Comparison of ENCODE assay signal across 10 cellular contexts in genomic region chr10:71260622-71261325, GRCh38. TPM values are rescaled to one million over a fixed set of nuclear protein-coding genes. Genes with fewer than 3 reads are reported as not detected.
DNase-seq lines count a peak whose midpoint lies in the region; ATAC-seq, FAIRE-seq and TF ChIP-seq lines count a peak whose summit lies in the region.
"Had no signal": no experiment of that assay in that cellular context is flagged by ENCODE, and none has a peak within 500 bp of the region (broad histone marks: within the 10 kb centered on the region; RNA-seq: fewer than 3 reads in every experiment).

No MANE protein-coding gene starts in this region.

- H2BK15ac ChIP-seq in mesenchymal stem cell (ENCODE audit: low read depth, poor library complexity, severe bottlenecking), result no peak overlapping the region

- no peaks in the 10 kb centered on the region for H3K9me3 ChIP-seq in mesenchymal stem cell (ENCODE audit: control insufficient read depth, low read length)

- H3K4ac ChIP-seq in mesenchymal stem cell (ENCODE audit: low read depth in 1 of 2, low read length in 2 of 2), result peak overlapping the region; percentile 8 to 83

- peaks cover 11% of the 10 kb centered on the region for H3K4me1 ChIP-seq in mesenchymal stem cell (ENCODE audit: control insufficient read depth, insufficient read depth, low read depth, low read length)

- peak overlapping the region; percentile 17 to 81 for H3K18ac ChIP-seq in mesenchymal stem cell (ENCODE audit: low read depth in 1 of 2, low read length in 2 of 2)

- H2BK120ac ChIP-seq in mesenchymal stem cell (ENCODE audit: low read depth, low read length), result peak overlapping the region; percentile 71

- no peak for FAIRE-seq in GM12892 (lab: Jason Lieb, UNC)
- FAIRE-seq: A204.1 had no signal

- H2BK12ac ChIP-seq in mesenchymal stem cell (ENCODE audit: low read length in 2 of 2), result peak overlapping the region; percentile 27 to 63

- H4K91ac ChIP-seq in mesenchymal stem cell (ENCODE audit: low read length), result peak overlapping the region; percentile 52

- H3K79me1 ChIP-seq in mesenchymal stem cell (replicated peaks; ENCODE audit: low read length, poor library complexity, severe bottlenecking), result no peaks in the 10 kb centered on the region

- peak overlapping the region in 1 of 2 experiments; percentile 35 for H3K14ac ChIP-seq in mesenchymal stem cell (ENCODE audit: low read length in 2 of 2)

- WGBS in mesenchymal stem cell, result 22% methylated on average over 13 of the region's 13 CpGs

- peak overlapping the region; percentile 13 for H3K4me2 ChIP-seq in mesenchymal stem cell (ENCODE audit: low read length, poor library complexity, severe bottlenecking)

- no peak overlapping the region for H3K23ac ChIP-seq in mesenchymal stem cell (ENCODE audit: low read length in 2 of 2)

- H4K8ac ChIP-seq in mesenchymal stem cell (ENCODE audit: low read length), result peak overlapping the region; percentile 73

- DNase-seq in NCI-H1092 treated with DMSO at 0.1 percent for 48 hours (lab: John Stamatoyannopoulos, UW) (peak; percentile 11), NCI-H1092 (lab: John Stamatoyannopoulos, UW) (no peak), ecto neural progenitor cell (ENCODE audit: low spot score) (peak; percentile 62), mesenchymal stem cell (peak; percentile 92), cerebellum (ENCODE audit: low spot score) (no peak), GM12892 (ENCODE audit: insufficient read length) (no peak), activated gamma-delta T cell (lab: John Stamatoyannopoulos, UW) (no peak)
- DNase-seq: activated naive CD8-positive, alpha-beta T cell treated with anti-CD3 and anti-CD28 coated beads, Interleukin-2, amount 10 ng/mL, durations not matched to agents 7 days and 5 days had no signal

- H3K9ac ChIP-seq in mesenchymal stem cell (ENCODE audit: low read length), result peak overlapping the region; percentile 67

- ATAC-seq in GM21825 (IDR thresholded peaks at IDR 0.05; ENCODE audit: unreplicated experiment), result no peak

- no peak for TF ChIP-seq POLR2A in GM12892 (IDR thresholded peaks at IDR 0.05; ENCODE audit: low read depth, low read length)

- peak overlapping the region in 1 of 2 experiments; percentile 2 for H3K4me3 ChIP-seq in mesenchymal stem cell (ENCODE audit: insufficient read depth in 1 of 2, low read depth in 1 of 2, low read length in 2 of 2)

- H2BK5ac ChIP-seq in mesenchymal stem cell (ENCODE audit: low read depth, low read length, poor library complexity, severe bottlenecking), result no peak overlapping the region

- H3K36me3 ChIP-seq in mesenchymal stem cell (ENCODE audit: control insufficient read depth in 1 of 2, insufficient read depth in 2 of 2, low read depth in 1 of 2, low read length in 2 of 2), result no peaks in the 10 kb centered on the region

- no peak overlapping the region for H3K27ac ChIP-seq in mesenchymal stem cell (ENCODE audit: low read length, poor library complexity, severe bottlenecking)

- H2AFZ ChIP-seq in mesenchymal stem cell (ENCODE audit: low read depth, low read length), result no peak overlapping the region

- H3K27me3 ChIP-seq in mesenchymal stem cell (ENCODE audit: control insufficient read depth in 1 of 2, insufficient read depth in 1 of 2, low read length in 2 of 2), result peaks cover 0 to 61% of the 10 kb centered on the region in 2 experiments

- no peak overlapping the region for H2AK5ac ChIP-seq in mesenchymal stem cell (ENCODE audit: low read length, severe bottlenecking)

RNA-seq across cellular contexts. Expression of gene UNC5B, which starts 48.4 kb away (rescaled TPM):
- polyA plus RNA-seq in mesenchymal stem cell (2013, experiment 1 of 2), result 40.6 TPM
- 38.6 TPM for polyA plus RNA-seq in mesenchymal stem cell (2013, experiment 2 of 2)
- total RNA-seq in cerebellum, result 10.7 TPM
- not detected for polyA plus RNA-seq in GM12892 (2012; ENCODE audit: missing spikeins)

RNA-seq across cellular contexts. Expression of gene SLC29A3, which starts 58.3 kb away (rescaled TPM):
- 2.4 TPM for polyA plus RNA-seq in mesenchymal stem cell (2013, experiment 1 of 2)
- 2.1 TPM for polyA plus RNA-seq in mesenchymal stem cell (2013, experiment 2 of 2)
- total RNA-seq in cerebellum, result 3.2 TPM
- 1.3 TPM for polyA plus RNA-seq in GM12892 (2012; ENCODE audit: missing spikeins)

Comparison
In these comparisons a context has a peak if more than half of its experiments do, and no peak if none do; other contexts are left out.
1. DNase-seq: peak in NCI-H1092 treated with DMSO at 0.1 percent for 48 hours (single experiment), ecto neural progenitor cell (single experiment) and mesenchymal stem cell (single experiment); none in NCI-H1092 (single experiment), cerebellum (single experiment), GM12892 (single experiment) and activated gamma-delta T cell (single experiment).